In the genomic region with DNA sequence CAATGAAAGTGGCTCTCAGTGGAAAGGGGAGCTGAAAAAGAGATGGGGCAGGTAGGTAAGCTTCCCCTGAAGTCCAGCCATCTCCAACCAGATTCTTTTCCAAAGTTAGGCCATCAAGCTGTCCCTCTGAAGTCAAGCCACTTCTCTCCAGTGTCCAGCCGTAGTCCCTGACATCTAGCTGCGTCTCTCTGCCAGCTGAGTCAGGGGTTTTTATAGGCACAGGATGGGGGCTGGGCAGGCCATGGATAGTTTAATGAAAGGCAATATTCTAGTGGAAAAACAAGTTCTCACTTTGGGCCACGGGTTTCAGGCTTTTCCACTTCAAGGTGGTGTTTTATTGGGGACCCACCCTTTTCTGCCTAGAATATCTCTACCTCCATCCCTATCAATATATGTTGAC, we compare ENCODE assay signal across 31 cellular contexts.
"Had no signal": no experiment of that assay in that cellular context is flagged by ENCODE, and none has a peak within 500 bp of the region (broad histone marks: within the 10 kb centered on the region; RNA-seq: fewer than 3 reads in every experiment).

No MANE protein-coding gene starts in this region.

- H3K9me3 ChIP-seq: adrenal gland, body of pancreas, breast epithelium, SJCRH30 had no signal

- H3K27me3 Mint-ChIP-seq: activated CD4-positive, alpha-beta memory T cell treated with anti-CD3 and anti-CD28 coated beads for 36 hours had no signal

- DNase-seq: activated CD4-positive, alpha-beta memory T cell treated with anti-CD3 and anti-CD28 coated beads for 36 hours; activated CD4-positive, alpha-beta T cell treated with anti-CD3 and anti-CD28 coated beads for 4 hours; activated CD4-positive, alpha-beta T cell treated with anti-CD3 and anti-CD28 coated beads, Interleukin-2, amount 50 U/mL, for 1 hour; activated CD8-positive, alpha-beta memory T cell treated with anti-CD3 and anti-CD28 coated beads, Interleukin-2, amount 50 U/mL, for 4 hours; activated gamma-delta T cell treated with Interleukin-2 at 50 U/mL for 16 hours; activated naive CD4-positive, alpha-beta T cell treated with anti-CD3 and anti-CD28 coated beads for 36 hours; activated T-cell treated with anti-CD3 and anti-CD28 coated beads for 4 hours; activated T-cell treated with anti-CD3 and anti-CD28 coated beads, Interleukin-2, amount 50 U/mL, for 4 hours; adrenal gland; body of pancreas; cerebellar nuclear complex; Kasumi-1; KBM-7; MM.1S; NCI-H1092; NCI-H146; NCI-H187 treated with DMSO at 0.1 percent for 48 hours; NCI-H2081; NCI-H345; NCI-H526; NCI-H748 treated with DMSO at 0.1 percent for 48 hours; NK-92 treated with Interleukin-12 subunit alpha and Interleukin-12 subunit beta, amount 100 ng/mL, for 24 hours; SHP77; SJCRH30 had no signal

- H3K4me1 ChIP-seq: breast epithelium, SJCRH30 had no signal

- H3K36me3 ChIP-seq: adrenal gland, breast epithelium had no signal

- H3K27me3 ChIP-seq: adrenal gland, body of pancreas, breast epithelium, SJCRH30 had no signal

- H3K4me3 ChIP-seq: adrenal gland, body of pancreas, breast epithelium, SJCRH30, SK-N-MC had no signal

- H3K27ac Mint-ChIP-seq: activated CD4-positive, alpha-beta memory T cell treated with anti-CD3 and anti-CD28 coated beads for 36 hours; activated naive CD4-positive, alpha-beta T cell treated with anti-CD3 and anti-CD28 coated beads for 36 hours; activated naive CD4-positive, alpha-beta T cell treated with anti-CD3 and anti-CD28 coated beads, Interleukin-2, amount 50 U/mL, for 72 hours; activated T-helper 1 cell treated with anti-CD3 and anti-CD28 coated beads, Interleukin-12 subunit alpha, Interleukin-12 subunit beta, Interleukin-2, Interleukin-4 antibody, amounts not matched to agents 30 ng/mL and 10 ng/mL and 1 ng/mL, durations not matched to agents 14 hours and 24 hours and 36 hours; T-helper 2 cell treated with Interferon-gamma antibody and Interleukin-4, amounts not matched to agents 5 μg/mL and 100 μg/mL, for 36 hours had no signal

- H3K9me3 Mint-ChIP-seq: activated CD4-positive, alpha-beta memory T cell treated with anti-CD3 and anti-CD28 coated beads for 36 hours; activated naive CD4-positive, alpha-beta T cell treated with anti-CD3 and anti-CD28 coated beads for 36 hours; activated naive CD4-positive, alpha-beta T cell treated with anti-CD3 and anti-CD28 coated beads, Interleukin-2, amount 50 U/mL, for 72 hours; activated T-cell treated with anti-CD3 and anti-CD28 coated beads, Interleukin-2, amount 50 U/mL, for 4 hours; activated T-helper 1 cell treated with anti-CD3 and anti-CD28 coated beads, Interleukin-12 subunit alpha, Interleukin-12 subunit beta, Interleukin-2, Interleukin-4 antibody, amounts not matched to agents 30 ng/mL and 10 ng/mL and 1 ng/mL, durations not matched to agents 14 hours and 24 hours and 36 hours; T-helper 2 cell treated with Interferon-gamma antibody and Interleukin-4, amounts not matched to agents 5 μg/mL and 100 μg/mL, for 36 hours had no signal

- H3K27ac ChIP-seq: adrenal gland, body of pancreas, breast epithelium, SJCRH30, SK-N-MC had no signal

- ATAC-seq: activated CD4-positive, CD25-positive, alpha-beta regulatory T cell treated with anti-CD3 and anti-CD28 coated beads, Interleukin-2, amount 50 U/mL, for 24 hours; activated naive CD4-positive, alpha-beta T cell treated with anti-CD3 and anti-CD28 coated beads, Interleukin-2, amount 50 U/mL, for 72 hours; activated T-cell treated with anti-CD3 and anti-CD28 coated beads, Interleukin-2, amount 50 U/mL, for 4 hours; body of pancreas; Panc1 had no signal

- H3K4me3 Mint-ChIP-seq: activated CD4-positive, alpha-beta memory T cell treated with anti-CD3 and anti-CD28 coated beads for 36 hours; activated naive CD4-positive, alpha-beta T cell treated with anti-CD3 and anti-CD28 coated beads for 36 hours; activated T-cell treated with anti-CD3 and anti-CD28 coated beads, Interleukin-2, amount 50 U/mL, for 4 hours; activated T-helper 1 cell treated with anti-CD3 and anti-CD28 coated beads, Interleukin-12 subunit alpha, Interleukin-12 subunit beta, Interleukin-2, Interleukin-4 antibody, amounts not matched to agents 30 ng/mL and 10 ng/mL and 1 ng/mL, durations not matched to agents 14 hours and 24 hours and 36 hours; T-helper 2 cell treated with Interferon-gamma antibody and Interleukin-4, amounts not matched to agents 5 μg/mL and 100 μg/mL, for 36 hours had no signal
